ENCODE assay signal across 1 cellular context in the genomic region with DNA sequence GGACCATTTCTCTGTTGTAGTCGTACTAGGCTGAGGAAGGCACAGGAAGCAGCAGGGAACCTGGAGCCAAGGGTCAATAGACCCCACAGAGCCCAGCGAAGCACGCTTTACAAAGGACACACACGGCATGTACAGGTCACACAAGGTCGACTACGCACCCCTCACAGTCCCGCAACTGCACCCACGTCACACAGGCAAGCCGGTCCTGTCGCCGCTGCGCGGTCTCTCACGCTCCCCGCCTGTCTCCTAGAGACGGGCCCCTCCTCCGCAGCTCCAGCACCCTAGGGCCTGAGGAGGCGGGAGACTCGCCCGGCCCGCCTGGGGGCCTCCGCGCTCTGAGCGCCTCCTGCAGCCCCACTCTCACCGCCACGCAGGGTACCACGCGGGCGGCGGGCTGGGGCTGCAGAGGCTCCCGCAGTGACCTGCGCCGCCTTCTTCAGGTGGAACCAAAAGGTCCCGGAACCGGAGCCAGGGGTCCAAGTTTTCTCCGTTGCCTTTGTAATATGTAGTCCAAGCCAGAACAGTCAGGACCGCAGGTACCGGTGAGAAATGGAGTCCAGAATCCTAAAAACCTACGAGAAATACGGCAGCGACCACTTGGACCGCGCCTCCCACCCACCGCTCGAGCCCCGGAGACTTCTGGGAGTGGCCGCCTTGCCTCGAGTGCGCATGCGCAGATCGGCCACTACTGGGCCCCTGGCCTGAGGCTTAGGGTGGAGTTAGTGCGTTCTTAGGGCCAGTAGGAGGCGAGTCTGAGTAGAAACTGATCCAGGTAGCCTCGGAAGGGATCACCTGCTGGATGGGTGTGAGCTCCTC.
TF ChIP-seq lines count a peak whose summit lies in the region.

A gene (minus strand): TSS at position 651 of the 816 bp plus-strand sequence. CDS start 8,143 bp downstream, outside the sequence.

TF ChIP-seq in HepG2, 621 proteins besides CTCF, POLR2A, EP300 and RAD21 (continued from another document and continues in another):
- TF ChIP-seq, protein P1, sequence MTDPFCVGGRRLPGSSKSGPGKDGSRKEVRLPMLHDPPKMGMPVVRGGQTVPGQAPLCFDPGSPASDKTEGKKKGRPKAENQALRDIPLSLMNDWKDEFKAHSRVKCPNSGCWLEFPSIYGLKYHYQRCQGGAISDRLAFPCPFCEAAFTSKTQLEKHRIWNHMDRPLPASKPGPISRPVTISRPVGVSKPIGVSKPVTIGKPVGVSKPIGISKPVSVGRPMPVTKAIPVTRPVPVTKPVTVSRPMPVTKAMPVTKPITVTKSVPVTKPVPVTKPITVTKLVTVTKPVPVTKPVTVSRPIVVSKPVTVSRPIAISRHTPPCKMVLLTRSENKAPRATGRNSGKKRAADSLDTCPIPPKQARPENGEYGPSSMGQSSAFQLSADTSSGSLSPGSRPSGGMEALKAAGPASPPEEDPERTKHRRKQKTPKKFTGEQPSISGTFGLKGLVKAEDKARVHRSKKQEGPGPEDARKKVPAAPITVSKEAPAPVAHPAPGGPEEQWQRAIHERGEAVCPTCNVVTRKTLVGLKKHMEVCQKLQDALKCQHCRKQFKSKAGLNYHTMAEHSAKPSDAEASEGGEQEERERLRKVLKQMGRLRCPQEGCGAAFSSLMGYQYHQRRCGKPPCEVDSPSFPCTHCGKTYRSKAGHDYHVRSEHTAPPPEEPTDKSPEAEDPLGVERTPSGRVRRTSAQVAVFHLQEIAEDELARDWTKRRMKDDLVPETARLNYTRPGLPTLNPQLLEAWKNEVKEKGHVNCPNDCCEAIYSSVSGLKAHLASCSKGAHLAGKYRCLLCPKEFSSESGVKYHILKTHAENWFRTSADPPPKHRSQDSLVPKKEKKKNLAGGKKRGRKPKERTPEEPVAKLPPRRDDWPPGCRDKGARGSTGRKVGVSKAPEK (CRISPR knock-in tag; IDR thresholded peaks at IDR 0.05; ENCODE audit: borderline replicate concordance): no peak
- TF ChIP-seq RBAK (CRISPR knock-in tag; IDR thresholded peaks at IDR 0.05): no peak
- TF ChIP-seq, protein P2, sequence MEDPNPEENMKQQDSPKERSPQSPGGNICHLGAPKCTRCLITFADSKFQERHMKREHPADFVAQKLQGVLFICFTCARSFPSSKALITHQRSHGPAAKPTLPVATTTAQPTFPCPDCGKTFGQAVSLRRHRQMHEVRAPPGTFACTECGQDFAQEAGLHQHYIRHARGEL (CRISPR knock-in tag; IDR thresholded peaks at IDR 0.05): no peak
- TF ChIP-seq KMT2A (CRISPR knock-in tag; IDR thresholded peaks at IDR 0.05): peak; percentile 47; the same call in 1 of the 2 replicates
- TF ChIP-seq, protein P3, sequence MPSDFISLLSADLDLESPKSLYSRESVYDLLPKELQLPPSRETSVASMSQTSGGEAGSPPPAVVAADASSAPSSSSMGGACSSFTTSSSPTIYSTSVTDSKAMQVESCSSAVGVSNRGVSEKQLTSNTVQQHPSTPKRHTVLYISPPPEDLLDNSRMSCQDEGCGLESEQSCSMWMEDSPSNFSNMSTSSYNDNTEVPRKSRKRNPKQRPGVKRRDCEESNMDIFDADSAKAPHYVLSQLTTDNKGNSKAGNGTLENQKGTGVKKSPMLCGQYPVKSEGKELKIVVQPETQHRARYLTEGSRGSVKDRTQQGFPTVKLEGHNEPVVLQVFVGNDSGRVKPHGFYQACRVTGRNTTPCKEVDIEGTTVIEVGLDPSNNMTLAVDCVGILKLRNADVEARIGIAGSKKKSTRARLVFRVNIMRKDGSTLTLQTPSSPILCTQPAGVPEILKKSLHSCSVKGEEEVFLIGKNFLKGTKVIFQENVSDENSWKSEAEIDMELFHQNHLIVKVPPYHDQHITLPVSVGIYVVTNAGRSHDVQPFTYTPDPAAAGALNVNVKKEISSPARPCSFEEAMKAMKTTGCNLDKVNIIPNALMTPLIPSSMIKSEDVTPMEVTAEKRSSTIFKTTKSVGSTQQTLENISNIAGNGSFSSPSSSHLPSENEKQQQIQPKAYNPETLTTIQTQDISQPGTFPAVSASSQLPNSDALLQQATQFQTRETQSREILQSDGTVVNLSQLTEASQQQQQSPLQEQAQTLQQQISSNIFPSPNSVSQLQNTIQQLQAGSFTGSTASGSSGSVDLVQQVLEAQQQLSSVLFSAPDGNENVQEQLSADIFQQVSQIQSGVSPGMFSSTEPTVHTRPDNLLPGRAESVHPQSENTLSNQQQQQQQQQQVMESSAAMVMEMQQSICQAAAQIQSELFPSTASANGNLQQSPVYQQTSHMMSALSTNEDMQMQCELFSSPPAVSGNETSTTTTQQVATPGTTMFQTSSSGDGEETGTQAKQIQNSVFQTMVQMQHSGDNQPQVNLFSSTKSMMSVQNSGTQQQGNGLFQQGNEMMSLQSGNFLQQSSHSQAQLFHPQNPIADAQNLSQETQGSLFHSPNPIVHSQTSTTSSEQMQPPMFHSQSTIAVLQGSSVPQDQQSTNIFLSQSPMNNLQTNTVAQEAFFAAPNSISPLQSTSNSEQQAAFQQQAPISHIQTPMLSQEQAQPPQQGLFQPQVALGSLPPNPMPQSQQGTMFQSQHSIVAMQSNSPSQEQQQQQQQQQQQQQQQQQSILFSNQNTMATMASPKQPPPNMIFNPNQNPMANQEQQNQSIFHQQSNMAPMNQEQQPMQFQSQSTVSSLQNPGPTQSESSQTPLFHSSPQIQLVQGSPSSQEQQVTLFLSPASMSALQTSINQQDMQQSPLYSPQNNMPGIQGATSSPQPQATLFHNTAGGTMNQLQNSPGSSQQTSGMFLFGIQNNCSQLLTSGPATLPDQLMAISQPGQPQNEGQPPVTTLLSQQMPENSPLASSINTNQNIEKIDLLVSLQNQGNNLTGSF (CRISPR knock-in tag; IDR thresholded peaks at IDR 0.05): no peak
- no peak for TF ChIP-seq EZH2 (conservative IDR thresholded peaks at IDR 0.05; ENCODE audit: low read depth, low read length)
- no peak for TF ChIP-seq ZBTB1 (CRISPR knock-in tag; IDR thresholded peaks at IDR 0.05; ENCODE audit: borderline replicate concordance)
- TF ChIP-seq ZNF530 (CRISPR knock-in tag; IDR thresholded peaks at IDR 0.05; ENCODE audit: low read depth): no peak
- TF ChIP-seq ZSCAN12 (CRISPR knock-in tag; IDR thresholded peaks at IDR 0.05): 0 out of 2 replicates have a peak, but pooled peaks have one; percentile 26
- TF ChIP-seq MIER3 (CRISPR knock-in tag; IDR thresholded peaks at IDR 0.05; ENCODE audit: borderline replicate concordance): no peak
- TF ChIP-seq, protein P4, sequence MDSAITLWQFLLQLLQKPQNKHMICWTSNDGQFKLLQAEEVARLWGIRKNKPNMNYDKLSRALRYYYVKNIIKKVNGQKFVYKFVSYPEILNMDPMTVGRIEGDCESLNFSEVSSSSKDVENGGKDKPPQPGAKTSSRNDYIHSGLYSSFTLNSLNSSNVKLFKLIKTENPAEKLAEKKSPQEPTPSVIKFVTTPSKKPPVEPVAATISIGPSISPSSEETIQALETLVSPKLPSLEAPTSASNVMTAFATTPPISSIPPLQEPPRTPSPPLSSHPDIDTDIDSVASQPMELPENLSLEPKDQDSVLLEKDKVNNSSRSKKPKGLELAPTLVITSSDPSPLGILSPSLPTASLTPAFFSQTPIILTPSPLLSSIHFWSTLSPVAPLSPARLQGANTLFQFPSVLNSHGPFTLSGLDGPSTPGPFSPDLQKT (CRISPR knock-in tag; IDR thresholded peaks at IDR 0.05; ENCODE audit: borderline replicate concordance): no peak
- TF ChIP-seq RBFOX2 (IDR thresholded peaks at IDR 0.05; ENCODE audit: low read depth, low read length): peak; percentile 73
- no peak for TF ChIP-seq SMARCC2 (IDR thresholded peaks at IDR 0.05)
- TF ChIP-seq, protein P5, sequence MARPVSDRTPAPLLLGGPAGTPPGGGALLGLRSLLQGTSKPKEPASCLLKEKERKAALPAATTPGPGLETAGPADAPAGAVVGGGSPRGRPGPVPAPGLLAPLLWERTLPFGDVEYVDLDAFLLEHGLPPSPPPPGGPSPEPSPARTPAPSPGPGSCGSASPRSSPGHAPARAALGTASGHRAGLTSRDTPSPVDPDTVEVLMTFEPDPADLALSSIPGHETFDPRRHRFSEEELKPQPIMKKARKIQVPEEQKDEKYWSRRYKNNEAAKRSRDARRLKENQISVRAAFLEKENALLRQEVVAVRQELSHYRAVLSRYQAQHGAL (CRISPR knock-in tag; IDR thresholded peaks at IDR 0.05; ENCODE audit: not compliant biosample characterization): no peak
- no peak for TF ChIP-seq NAIF1 (CRISPR knock-in tag; IDR thresholded peaks at IDR 0.05; ENCODE audit: borderline replicate concordance)
- 0 out of 2 replicates have a peak, but pooled peaks have one; percentile 43 for TF ChIP-seq ZZZ3 (CRISPR knock-in tag; IDR thresholded peaks at IDR 0.05; ENCODE audit: borderline replicate concordance)
- TF ChIP-seq, protein P6, sequence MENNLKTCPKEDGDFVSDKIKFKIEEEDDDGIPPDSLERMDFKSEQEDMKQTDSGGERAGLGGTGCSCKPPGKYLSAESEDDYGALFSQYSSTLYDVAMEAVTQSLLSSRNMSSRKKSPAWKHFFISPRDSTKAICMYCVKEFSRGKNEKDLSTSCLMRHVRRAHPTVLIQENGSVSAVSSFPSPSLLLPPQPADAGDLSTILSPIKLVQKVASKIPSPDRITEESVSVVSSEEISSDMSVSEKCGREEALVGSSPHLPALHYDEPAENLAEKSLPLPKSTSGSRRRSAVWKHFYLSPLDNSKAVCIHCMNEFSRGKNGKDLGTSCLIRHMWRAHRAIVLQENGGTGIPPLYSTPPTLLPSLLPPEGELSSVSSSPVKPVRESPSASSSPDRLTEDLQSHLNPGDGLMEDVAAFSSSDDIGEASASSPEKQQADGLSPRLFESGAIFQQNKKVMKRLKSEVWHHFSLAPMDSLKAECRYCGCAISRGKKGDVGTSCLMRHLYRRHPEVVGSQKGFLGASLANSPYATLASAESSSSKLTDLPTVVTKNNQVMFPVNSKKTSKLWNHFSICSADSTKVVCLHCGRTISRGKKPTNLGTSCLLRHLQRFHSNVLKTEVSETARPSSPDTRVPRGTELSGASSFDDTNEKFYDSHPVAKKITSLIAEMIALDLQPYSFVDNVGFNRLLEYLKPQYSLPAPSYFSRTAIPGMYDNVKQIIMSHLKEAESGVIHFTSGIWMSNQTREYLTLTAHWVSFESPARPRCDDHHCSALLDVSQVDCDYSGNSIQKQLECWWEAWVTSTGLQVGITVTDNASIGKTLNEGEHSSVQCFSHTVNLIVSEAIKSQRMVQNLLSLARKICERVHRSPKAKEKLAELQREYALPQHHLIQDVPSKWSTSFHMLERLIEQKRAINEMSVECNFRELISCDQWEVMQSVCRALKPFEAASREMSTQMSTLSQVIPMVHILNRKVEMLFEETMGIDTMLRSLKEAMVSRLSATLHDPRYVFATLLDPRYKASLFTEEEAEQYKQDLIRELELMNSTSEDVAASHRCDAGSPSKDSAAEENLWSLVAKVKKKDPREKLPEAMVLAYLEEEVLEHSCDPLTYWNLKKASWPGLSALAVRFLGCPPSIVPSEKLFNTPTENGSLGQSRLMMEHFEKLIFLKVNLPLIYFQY (CRISPR knock-in tag; IDR thresholded peaks at IDR 0.05; ENCODE audit: borderline replicate concordance): no peak; the same call in 1 of the 2 replicates
- TF ChIP-seq TP53 (CRISPR knock-in tag; conservative IDR thresholded peaks at IDR 0.05): no peak
- no peak for TF ChIP-seq NCOA1 (CRISPR knock-in tag; IDR thresholded peaks at IDR 0.05)
- no peak for TF ChIP-seq ZNF737 (CRISPR knock-in tag; IDR thresholded peaks at IDR 0.05; ENCODE audit: borderline replicate concordance)
- peak; percentile 71 for TF ChIP-seq ZNF547 (CRISPR knock-in tag; IDR thresholded peaks at IDR 0.05)
- no peak for TF ChIP-seq TEAD2 (CRISPR knock-in tag; IDR thresholded peaks at IDR 0.05)
- TF ChIP-seq TARDBP (CRISPR knock-in tag; IDR thresholded peaks at IDR 0.05): no peak; the same call in 1 of the 2 replicates
- TF ChIP-seq, protein P7, sequence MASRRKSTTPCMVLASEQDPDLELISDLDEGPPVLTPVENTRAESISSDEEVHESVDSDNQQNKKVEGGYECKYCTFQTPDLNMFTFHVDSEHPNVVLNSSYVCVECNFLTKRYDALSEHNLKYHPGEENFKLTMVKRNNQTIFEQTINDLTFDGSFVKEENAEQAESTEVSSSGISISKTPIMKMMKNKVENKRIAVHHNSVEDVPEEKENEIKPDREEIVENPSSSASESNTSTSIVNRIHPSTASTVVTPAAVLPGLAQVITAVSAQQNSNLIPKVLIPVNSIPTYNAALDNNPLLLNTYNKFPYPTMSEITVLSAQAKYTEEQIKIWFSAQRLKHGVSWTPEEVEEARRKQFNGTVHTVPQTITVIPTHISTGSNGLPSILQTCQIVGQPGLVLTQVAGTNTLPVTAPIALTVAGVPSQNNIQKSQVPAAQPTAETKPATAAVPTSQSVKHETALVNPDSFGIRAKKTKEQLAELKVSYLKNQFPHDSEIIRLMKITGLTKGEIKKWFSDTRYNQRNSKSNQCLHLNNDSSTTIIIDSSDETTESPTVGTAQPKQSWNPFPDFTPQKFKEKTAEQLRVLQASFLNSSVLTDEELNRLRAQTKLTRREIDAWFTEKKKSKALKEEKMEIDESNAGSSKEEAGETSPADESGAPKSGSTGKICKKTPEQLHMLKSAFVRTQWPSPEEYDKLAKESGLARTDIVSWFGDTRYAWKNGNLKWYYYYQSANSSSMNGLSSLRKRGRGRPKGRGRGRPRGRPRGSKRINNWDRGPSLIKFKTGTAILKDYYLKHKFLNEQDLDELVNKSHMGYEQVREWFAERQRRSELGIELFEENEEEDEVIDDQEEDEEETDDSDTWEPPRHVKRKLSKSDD (CRISPR knock-in tag; IDR thresholded peaks at IDR 0.05; ENCODE audit: low read depth): no peak
- TF ChIP-seq FOXJ3 (CRISPR knock-in tag; IDR thresholded peaks at IDR 0.05; ENCODE audit: borderline replicate concordance): no peak
- TF ChIP-seq JUND (CRISPR knock-in tag; IDR thresholded peaks at IDR 0.05): no peak
- 0 out of 2 replicates have a peak, but pooled peaks have one; percentile 28 for TF ChIP-seq ISL2 (CRISPR knock-in tag; IDR thresholded peaks at IDR 0.05)
- TF ChIP-seq, protein P8, sequence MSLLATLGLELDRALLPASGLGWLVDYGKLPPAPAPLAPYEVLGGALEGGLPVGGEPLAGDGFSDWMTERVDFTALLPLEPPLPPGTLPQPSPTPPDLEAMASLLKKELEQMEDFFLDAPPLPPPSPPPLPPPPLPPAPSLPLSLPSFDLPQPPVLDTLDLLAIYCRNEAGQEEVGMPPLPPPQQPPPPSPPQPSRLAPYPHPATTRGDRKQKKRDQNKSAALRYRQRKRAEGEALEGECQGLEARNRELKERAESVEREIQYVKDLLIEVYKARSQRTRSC (CRISPR knock-in tag; IDR thresholded peaks at IDR 0.05; ENCODE audit: low read depth): no peak
- TF ChIP-seq, protein P9, sequence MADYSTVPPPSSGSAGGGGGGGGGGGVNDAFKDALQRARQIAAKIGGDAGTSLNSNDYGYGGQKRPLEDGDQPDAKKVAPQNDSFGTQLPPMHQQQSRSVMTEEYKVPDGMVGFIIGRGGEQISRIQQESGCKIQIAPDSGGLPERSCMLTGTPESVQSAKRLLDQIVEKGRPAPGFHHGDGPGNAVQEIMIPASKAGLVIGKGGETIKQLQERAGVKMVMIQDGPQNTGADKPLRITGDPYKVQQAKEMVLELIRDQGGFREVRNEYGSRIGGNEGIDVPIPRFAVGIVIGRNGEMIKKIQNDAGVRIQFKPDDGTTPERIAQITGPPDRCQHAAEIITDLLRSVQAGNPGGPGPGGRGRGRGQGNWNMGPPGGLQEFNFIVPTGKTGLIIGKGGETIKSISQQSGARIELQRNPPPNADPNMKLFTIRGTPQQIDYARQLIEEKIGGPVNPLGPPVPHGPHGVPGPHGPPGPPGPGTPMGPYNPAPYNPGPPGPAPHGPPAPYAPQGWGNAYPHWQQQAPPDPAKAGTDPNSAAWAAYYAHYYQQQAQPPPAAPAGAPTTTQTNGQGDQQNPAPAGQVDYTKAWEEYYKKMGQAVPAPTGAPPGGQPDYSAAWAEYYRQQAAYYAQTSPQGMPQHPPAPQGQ (CRISPR knock-in tag; IDR thresholded peaks at IDR 0.05; ENCODE audit: borderline replicate concordance): no peak
- TF ChIP-seq PCBP2 (optimal IDR thresholded peaks at IDR 0.05; ENCODE audit: low read depth, low read length, poor library complexity, severe bottlenecking): no peak
